Comparison of ENCODE assay signal across 10 cellular contexts in the genomic region with DNA sequence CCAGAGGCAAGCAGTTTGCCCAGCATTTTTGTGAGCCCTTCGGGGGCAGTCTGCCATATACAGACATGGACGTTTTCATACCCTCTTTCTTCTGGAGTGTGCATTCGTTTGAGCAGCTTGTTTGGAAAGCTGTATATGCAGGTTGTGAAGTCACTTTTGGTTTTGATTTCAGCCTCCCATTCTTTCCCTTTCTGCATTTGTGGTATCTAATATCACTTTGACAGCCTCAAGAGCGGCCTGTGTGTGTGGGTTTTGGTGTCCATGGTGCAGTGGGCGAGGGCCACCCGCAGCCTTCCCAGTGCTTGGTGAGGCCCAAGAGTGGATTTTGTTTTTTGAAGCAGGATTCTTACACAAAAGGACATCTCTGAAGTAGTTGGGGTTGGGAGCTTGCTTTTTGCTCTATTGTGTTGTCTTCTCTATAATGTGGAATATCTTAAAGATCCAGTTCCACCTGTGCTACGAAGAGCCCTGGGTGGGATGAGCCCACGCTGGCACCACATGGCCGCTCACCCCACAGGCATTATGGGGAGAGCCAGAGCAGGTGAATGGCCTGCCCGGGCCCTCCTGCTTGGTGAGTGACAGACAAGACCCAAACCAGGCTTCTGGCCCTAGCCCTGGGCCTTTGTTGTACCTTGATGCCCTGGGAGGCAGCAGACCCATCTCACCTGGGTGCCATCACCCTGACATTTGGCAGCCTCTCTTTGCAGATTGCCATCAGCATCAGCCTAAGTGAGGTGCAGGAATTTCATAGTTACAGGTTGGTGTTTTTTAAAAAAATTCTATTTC. TPM values are rescaled to one million over a fixed set of nuclear protein-coding genes. Genes with fewer than 3 reads are reported as not detected.
A peak's percentile ranks its signal among the peaks of the same experiment; 100 is the strongest.
DNase-seq lines count a peak whose midpoint lies in the region; ATAC-seq lines count a peak whose summit lies in the region.
"Had no signal": no experiment of that assay in that cellular context is flagged by ENCODE, and none has a peak within 500 bp of the region (broad histone marks: within the 10 kb centered on the region; RNA-seq: fewer than 3 reads in every experiment).

No MANE protein-coding gene starts in this region.

- peak; percentile 18 for DNase-seq in NCI-H2171 treated with DMSO at 0.1 percent for 48 hours (lab: John Stamatoyannopoulos, UW)
- no peak for DNase-seq in NCI-H2171 (lab: John Stamatoyannopoulos, UW)
- peak; percentile 57 for DNase-seq in activated CD4-positive, alpha-beta memory T cell treated with anti-CD3 and anti-CD28 coated beads for 36 hours
- no peak for DNase-seq in natural killer cell treated with Interleukin-12 subunit alpha and Interleukin-12 subunit beta and Interleukin-15 and Interleukin-18, amount 100 ng/mL, for 72 hours (ENCODE audit: low spot score)
- DNase-seq in NAMALWA (ENCODE audit: low spot score), result no peak
- DNase-seq in SKM-1 (lab: John Stamatoyannopoulos, UW; ENCODE audit: unreplicated experiment), result no peak
- DNase-seq in posterior vena cava (ENCODE audit: low spot score), result no peak
- DNase-seq: SIG-M5 had no signal

- H3K27me3 Mint-ChIP-seq in activated CD4-positive, alpha-beta memory T cell treated with anti-CD3 and anti-CD28 coated beads for 36 hours, result no peaks in the 10 kb centered on the region
- H3K27me3 Mint-ChIP-seq in natural killer cell treated with Interleukin-12 subunit alpha and Interleukin-12 subunit beta and Interleukin-15 and Interleukin-18, amount 100 ng/mL, for 72 hours, result no peaks in the 10 kb centered on the region

- H3K9me3 Mint-ChIP-seq in activated CD4-positive, alpha-beta memory T cell treated with anti-CD3 and anti-CD28 coated beads for 36 hours, result no peaks in the 10 kb centered on the region
- H3K9me3 Mint-ChIP-seq in natural killer cell treated with Interleukin-12 subunit alpha and Interleukin-12 subunit beta and Interleukin-15 and Interleukin-18, amount 100 ng/mL, for 72 hours, result no peaks in the 10 kb centered on the region

- CTCF ChIA-PET in activated CD4-positive, alpha-beta memory T cell treated with anti-CD3 and anti-CD28 coated beads for 36 hours (lab: Charles Lee), result interaction anchor here (1.0 to 2.8 kb wide), 3 partner anchors 10 to 61 kb away, joined by 3 to 8 read pairs (median 7); no protein-coding TSS in a partner anchor

- ATAC-seq in HG02588 (IDR thresholded peaks at IDR 0.05; ENCODE audit: unreplicated experiment), result peak; percentile 36
- peak; percentile 56 to 62 for ATAC-seq in natural killer cell treated with Interleukin-12 subunit alpha and Interleukin-12 subunit beta and Interleukin-15 and Interleukin-18, amount 100 ng/mL, for 72 hours
- ATAC-seq: gastroesophageal sphincter had no signal

- peak overlapping the region; percentile 45 for H3K4me3 Mint-ChIP-seq in activated CD4-positive, alpha-beta memory T cell treated with anti-CD3 and anti-CD28 coated beads for 36 hours
- peak overlapping the region; percentile 79 for H3K4me3 Mint-ChIP-seq in natural killer cell treated with Interleukin-12 subunit alpha and Interleukin-12 subunit beta and Interleukin-15 and Interleukin-18, amount 100 ng/mL, for 72 hours

- POLR2A ChIA-PET in activated CD4-positive, alpha-beta memory T cell treated with anti-CD3 and anti-CD28 coated beads for 36 hours (lab: Charles Lee), result interaction anchor here (0.6 to 1.2 kb wide), 2 partner anchors 9 to 10 kb away, joined by 3 read pairs; no protein-coding TSS in a partner anchor

- H3K27ac Mint-ChIP-seq in activated CD4-positive, alpha-beta memory T cell treated with anti-CD3 and anti-CD28 coated beads for 36 hours, result peak overlapping the region; percentile 70
- H3K27ac Mint-ChIP-seq in natural killer cell treated with Interleukin-12 subunit alpha and Interleukin-12 subunit beta and Interleukin-15 and Interleukin-18, amount 100 ng/mL, for 72 hours, result peak overlapping the region; percentile 94 to 95

- intact Hi-C loops in activated CD4-positive, alpha-beta memory T cell treated with anti-CD3 and anti-CD28 coated beads for 36 hours (cut with micrococcal nuclease), result no loop called here
- intact Hi-C loops in posterior vena cava (cut with DNase I), result no loop called here

- peaks cover 3% of the 10 kb centered on the region for H3K36me3 Mint-ChIP-seq in activated CD4-positive, alpha-beta memory T cell treated with anti-CD3 and anti-CD28 coated beads for 36 hours
- H3K36me3 Mint-ChIP-seq in natural killer cell treated with Interleukin-12 subunit alpha and Interleukin-12 subunit beta and Interleukin-15 and Interleukin-18, amount 100 ng/mL, for 72 hours, result peaks cover 5% of the 10 kb centered on the region

- H3K4me1 Mint-ChIP-seq in activated CD4-positive, alpha-beta memory T cell treated with anti-CD3 and anti-CD28 coated beads for 36 hours (ENCODE audit: low read depth), result peaks cover 93% of the 10 kb centered on the region
- peaks cover 83 to 91% of the 10 kb centered on the region in 2 donors for H3K4me1 Mint-ChIP-seq in natural killer cell treated with Interleukin-12 subunit alpha and Interleukin-12 subunit beta and Interleukin-15 and Interleukin-18, amount 100 ng/mL, for 72 hours (ENCODE audit: low read depth in 2 of 2)

RNA-seq across cellular contexts. Expression of a gene that starts 29.5 kb away (rescaled TPM):
- total RNA-seq in activated CD4-positive, alpha-beta memory T cell treated with anti-CD3 and anti-CD28 coated beads for 36 hours, result 10 to 100 TPM; 40.7 to 42.0 TPM
- total RNA-seq in natural killer cell treated with Interleukin-12 subunit alpha and Interleukin-12 subunit beta and Interleukin-15 and Interleukin-18, amount 100 ng/mL, for 72 hours, result 100 to 1,000 TPM in 1 of 2 donors, 10 to 100 TPM in 1; 65.0 to 150 TPM
- 10 to 100 TPM; 31.5 to 42.9 TPM for total RNA-seq in posterior vena cava

Comparison
In these comparisons a context has a peak if more than half of its experiments do, and no peak if none do; other contexts are left out.
1. DNase-seq: peak in NCI-H2171 treated with DMSO at 0.1 percent for 48 hours (single experiment) and activated CD4-positive, alpha-beta memory T cell treated with anti-CD3 and anti-CD28 coated beads for 36 hours (single experiment); none in NCI-H2171 (single experiment), natural killer cell treated with Interleukin-12 subunit alpha and Interleukin-12 subunit beta and Interleukin-15 and Interleukin-18, amount 100 ng/mL, for 72 hours (single experiment), NAMALWA (single experiment), SKM-1 (single experiment) and posterior vena cava (single experiment).